In the genomic region with DNA sequence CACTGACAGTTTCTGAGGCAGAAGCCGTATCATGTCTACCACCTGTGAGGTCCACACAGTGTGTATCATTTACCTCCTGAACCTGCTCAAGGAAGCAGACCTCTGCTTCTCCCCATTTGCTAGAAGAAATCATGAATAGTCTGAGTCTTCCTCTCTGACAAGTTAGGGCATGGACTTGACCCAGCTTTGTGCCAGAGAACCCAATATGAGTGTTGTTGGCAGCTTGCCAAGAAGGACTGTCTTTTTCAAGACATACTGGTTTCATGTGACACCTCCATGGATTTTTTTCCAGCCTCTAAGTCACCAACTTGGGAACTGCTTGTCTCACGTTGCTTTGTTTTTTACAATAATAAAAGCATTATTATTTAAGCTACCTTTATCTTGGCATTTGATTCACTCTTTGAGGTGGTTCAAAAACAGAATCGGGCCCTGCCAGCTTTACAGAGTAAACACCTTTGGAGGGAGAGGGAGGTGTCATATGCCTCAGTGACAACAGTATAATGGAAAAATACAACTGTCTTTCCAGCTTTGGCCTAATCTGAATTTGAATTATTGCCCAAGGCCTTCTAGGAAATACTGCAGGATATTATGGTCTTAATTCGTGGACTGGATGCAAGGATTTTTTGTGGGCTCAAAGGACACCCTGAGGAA, we compare ENCODE assay signal across 28 cellular contexts. TPM values are rescaled to one million over a fixed set of nuclear protein-coding genes. Genes with fewer than 3 reads are reported as not detected.
DNase-seq lines count a peak whose midpoint lies in the region; ATAC-seq and TF ChIP-seq lines count a peak whose summit lies in the region.
"Had no signal": no experiment of that assay in that cellular context is flagged by ENCODE, and none has a peak within 500 bp of the region (broad histone marks: within the 10 kb centered on the region; RNA-seq: fewer than 3 reads in every experiment).

No MANE protein-coding gene starts in this region.

- WGBS in adrenal gland, 4 donors = 60 to 68% (median 63%) methylated on average over 4 of the region's 4 CpGs

- H3K27me3 Mint-ChIP-seq in naive thymus-derived CD4-positive, alpha-beta T cell = no peaks in the 10 kb centered on the region
- H3K27me3 Mint-ChIP-seq: activated CD4-positive, alpha-beta T cell treated with anti-CD3 and anti-CD28 coated beads for 36 hours; activated T-cell treated with anti-CD3 and anti-CD28 coated beads, Interleukin-2, amount 50 U/mL, for 24 hours; CD4-positive, alpha-beta T cell; dendritic cell treated with granulocyte-macrophage colony-stimulating factor and Interleukin-4, amounts not matched to agents 40 ng/mL and 50 ng/mL, for 4 days had no signal

- no peak overlapping the region for H3K9ac ChIP-seq in MM.1S (ENCODE audit: low read length)

- POLR2A ChIA-PET in naive thymus-derived CD4-positive, alpha-beta T cell (lab: Charles Lee) = no interaction called here

- no peak for TF ChIP-seq EP300 in Ishikawa (IDR thresholded peaks at IDR 0.05; ENCODE audit: borderline replicate concordance)

- no peaks in the 10 kb centered on the region for H3K4me1 ChIP-seq in adrenal gland (replicated peaks in 1 of 2)
- no peaks in the 10 kb centered on the region for H3K4me1 ChIP-seq in naive thymus-derived CD4-positive, alpha-beta T cell (ENCODE audit: control insufficient read depth in 2 of 2, insufficient read depth in 2 of 2, low read length in 2 of 2)
- H3K4me1 ChIP-seq in MM.1S (ENCODE audit: low read length) = no peaks in the 10 kb centered on the region
- H3K4me1 ChIP-seq: SJCRH30, upper lobe of right lung had no signal

- ATAC-seq in naive thymus-derived CD4-positive, alpha-beta T cell = no peak
- ATAC-seq: activated CD4-positive, alpha-beta T cell treated with anti-CD3 and anti-CD28 coated beads for 36 hours; upper lobe of right lung had no signal

- H3K4me3 ChIP-seq in adrenal gland = no peak overlapping the region
- peak overlapping the region; percentile 5 for H3K4me3 ChIP-seq in naive thymus-derived CD4-positive, alpha-beta T cell (ENCODE audit: low read length)
- no peak overlapping the region for H3K4me3 ChIP-seq in MM.1S (ENCODE audit: low read length)
- H3K4me3 ChIP-seq: SJCRH30, skin epidermis, upper lobe of right lung had no signal

- H3K36me3 Mint-ChIP-seq in naive thymus-derived CD4-positive, alpha-beta T cell = peaks cover 36 to 71% (median 67%) of the 10 kb centered on the region in 5 donors

- no peak for TF ChIP-seq RAD21 in Ishikawa (IDR thresholded peaks at IDR 0.05; ENCODE audit: low read depth)

- peak; percentile 5 for DNase-seq in DMS53 (lab: John Stamatoyannopoulos, UW)
- no peak for DNase-seq in DMS53 treated with DMSO at 0.1 percent for 48 hours (lab: John Stamatoyannopoulos, UW; ENCODE audit: unreplicated experiment)
- DNase-seq in adrenal gland = peak in 6 of 7 donors; percentile 47 to 74 (median 56)
- no peak for DNase-seq in naive thymus-derived CD4-positive, alpha-beta T cell
- no peak for DNase-seq in MM.1S
- no peak for DNase-seq in amygdala (lab: John Stamatoyannopoulos, UW)
- no peak for DNase-seq in GDM1 (lab: John Stamatoyannopoulos, UW)
- DNase-seq: 8988T; activated CD4-positive, alpha-beta T cell treated with anti-CD3 and anti-CD28 coated beads for 36 hours; activated CD8-positive, alpha-beta memory T cell treated with anti-CD3 and anti-CD28 coated beads for 24 hours; activated naive CD4-positive, alpha-beta T cell; activated T-cell treated with anti-CD3 and anti-CD28 coated beads, Interleukin-2, amount 50 U/mL, for 24 hours; CD4-positive, alpha-beta T cell; DMS153; HFFc6; IMR-90; kidney glomerular epithelial cell; NCI-H1694; NK-92 treated with Interleukin-12 subunit alpha and Interleukin-12 subunit beta, amount 100 ng/mL, for 24 hours; T-helper 1 cell; upper lobe of right lung had no signal

- no peaks in the 10 kb centered on the region for H3K4me1 Mint-ChIP-seq in naive thymus-derived CD4-positive, alpha-beta T cell
- H3K4me1 Mint-ChIP-seq: activated CD4-positive, alpha-beta T cell treated with anti-CD3 and anti-CD28 coated beads for 36 hours had no signal

- CTCF ChIA-PET in naive thymus-derived CD4-positive, alpha-beta T cell (lab: Charles Lee) = no interaction called here

- no peaks in the 10 kb centered on the region for H4K20me1 ChIP-seq in MM.1S (ENCODE audit: insufficient read depth, low read length)

- intact Hi-C loops in adrenal gland (cut with DNase I) = no loop called here
- intact Hi-C loops in naive thymus-derived CD4-positive, alpha-beta T cell (cut with micrococcal nuclease) = no loop called here

- peaks cover 0 to 23% (median 0%) of the 10 kb centered on the region in 3 donors for H3K9me3 ChIP-seq in adrenal gland (replicated peaks in 1 of 3)
- H3K9me3 ChIP-seq in naive thymus-derived CD4-positive, alpha-beta T cell (ENCODE audit: control insufficient read depth in 2 of 3, low read length in 3 of 3) = peaks cover 2 to 87% (median 37%) of the 10 kb centered on the region in 3 experiments
- no peaks in the 10 kb centered on the region for H3K9me3 ChIP-seq in MM.1S (replicated peaks; ENCODE audit: insufficient read depth, low read length)

- peak overlapping the region in 2 of 5 donors; percentile 7 to 13 for H3K27ac ChIP-seq in adrenal gland
- H3K27ac ChIP-seq in naive thymus-derived CD4-positive, alpha-beta T cell (ENCODE audit: low read depth, low read length) = no peak overlapping the region
- no peak overlapping the region for H3K27ac ChIP-seq in MM.1S (ENCODE audit: low read length)
- H3K27ac ChIP-seq: neutrophil, SJCRH30, upper lobe of right lung had no signal

- H3K27me3 ChIP-seq in adrenal gland (no peaks in the 10 kb centered on the region), MM.1S (replicated peaks; ENCODE audit: insufficient read depth, low read length) (no peaks in the 10 kb centered on the region)
- no peaks in the 10 kb centered on the region for H3K27me3 ChIP-seq in naive thymus-derived CD4-positive, alpha-beta T cell (ENCODE audit: control insufficient read depth in 2 of 2, insufficient read depth in 2 of 2, low read length in 2 of 2)
- H3K27me3 ChIP-seq: neutrophil, SJCRH30, upper lobe of right lung had no signal

- no peaks in the 10 kb centered on the region for H3K9me2 ChIP-seq in MM.1S (replicated peaks; ENCODE audit: insufficient read depth, low read length)

- H3K9me3 Mint-ChIP-seq in naive thymus-derived CD4-positive, alpha-beta T cell = peaks cover 15 to 97% (median 77%) of the 10 kb centered on the region in 11 donors

- H3K79me2 ChIP-seq in MM.1S (ENCODE audit: low read length) = no peaks in the 10 kb centered on the region

- no peaks in the 10 kb centered on the region for H3F3A ChIP-seq in MM.1S (ENCODE audit: insufficient read depth, low read length)

- TF ChIP-seq CTCF in adrenal gland (IDR thresholded peaks at IDR 0.05) = no peak
- TF ChIP-seq CTCF in MM.1S (IDR thresholded peaks at IDR 0.05; ENCODE audit: low read length) = no peak

- TF ChIP-seq POLR2A in adrenal gland (IDR thresholded peaks at IDR 0.05) = no peak

- no peak overlapping the region for H2AFZ ChIP-seq in MM.1S (ENCODE audit: low read length)

- peaks cover 0 to 28% of the 10 kb centered on the region in 2 donors for H3K36me3 ChIP-seq in adrenal gland (replicated peaks in 1 of 2)
- peaks cover 27 to 56% (median 31%) of the 10 kb centered on the region in 3 experiments for H3K36me3 ChIP-seq in naive thymus-derived CD4-positive, alpha-beta T cell (ENCODE audit: control insufficient read depth in 2 of 3, insufficient read depth in 3 of 3, low read length in 3 of 3)
- peaks cover 6% of the 10 kb centered on the region; the same call in 1 of the 2 replicates for H3K36me3 ChIP-seq in MM.1S (replicated peaks; ENCODE audit: insufficient read depth, low read length)

- no peak overlapping the region for H3K4me3 Mint-ChIP-seq in naive thymus-derived CD4-positive, alpha-beta T cell
- H3K4me3 Mint-ChIP-seq: activated CD4-positive, alpha-beta T cell treated with anti-CD3 and anti-CD28 coated beads for 36 hours; activated T-cell treated with anti-CD3 and anti-CD28 coated beads, Interleukin-2, amount 50 U/mL, for 24 hours; CD4-positive, alpha-beta T cell; dendritic cell treated with granulocyte-macrophage colony-stimulating factor and Interleukin-4, amounts not matched to agents 40 ng/mL and 50 ng/mL, for 4 days; HFFc6 had no signal

- H3K4me2 ChIP-seq in MM.1S (ENCODE audit: low read depth, low read length) = no peak overlapping the region

- H3K27ac Mint-ChIP-seq in naive thymus-derived CD4-positive, alpha-beta T cell = no peak overlapping the region
- H3K27ac Mint-ChIP-seq: activated CD4-positive, alpha-beta T cell treated with anti-CD3 and anti-CD28 coated beads for 36 hours; activated T-cell treated with anti-CD3 and anti-CD28 coated beads, Interleukin-2, amount 50 U/mL, for 24 hours; CD4-positive, alpha-beta T cell; dendritic cell treated with granulocyte-macrophage colony-stimulating factor and Interleukin-4, amounts not matched to agents 40 ng/mL and 50 ng/mL, for 4 days; HFFc6 had no signal

TF ChIP-seq in Ishikawa, 13 proteins besides CTCF, POLR2A, EP300 and RAD21:
- no peak for TF ChIP-seq TAF1 (IDR thresholded peaks at IDR 0.05; ENCODE audit: low read depth)
- peak; percentile 71 for TF ChIP-seq NFIC (IDR thresholded peaks at IDR 0.05)

RNA-seq across cellular contexts. Expression of a gene that starts 9.6 kb away (rescaled TPM):
- total RNA-seq in adrenal gland = 10 to 100 TPM; 11.1 to 19.7 (median 14.3) TPM
- 10 to 100 TPM; 10.5 to 31.1 (median 21.6) TPM for polyA plus RNA-seq in adrenal gland
- total RNA-seq in naive thymus-derived CD4-positive, alpha-beta T cell = 10 to 100 TPM; 18.0 to 56.7 (median 33.7) TPM
- polyA plus RNA-seq in naive thymus-derived CD4-positive, alpha-beta T cell = 10 to 100 TPM; 15.1 to 27.9 TPM

RNA-seq across cellular contexts. Expression of a gene that starts 26.2 kb away (rescaled TPM):
- total RNA-seq in adrenal gland = under 1 TPM in 1 of 8 donors, not detected in 7; 0.14 TPM
- polyA plus RNA-seq in adrenal gland = under 1 TPM in 2 of 3 donors, not detected in 1; 0.07 to 0.16 TPM
- total RNA-seq in naive thymus-derived CD4-positive, alpha-beta T cell = not detected
- polyA plus RNA-seq in naive thymus-derived CD4-positive, alpha-beta T cell = not detected
- total RNA-seq: activated CD4-positive, alpha-beta T cell treated with anti-CD3 and anti-CD28 coated beads for 36 hours; CD4-positive, alpha-beta T cell; HFFc6; IMR-90; lung microvascular endothelial cell; M059J; SJCRH30; upper lobe of right lung had no signal
- polyA plus RNA-seq: IMR-90 had no signal

RNA-seq across cellular contexts. Expression of a gene that starts 28.5 kb away (rescaled TPM):
- total RNA-seq in adrenal gland = 10 to 100 TPM; 11.6 to 25.2 (median 21.3) TPM
- polyA plus RNA-seq in adrenal gland = 10 to 100 TPM in 1 of 3 donors, 1 to 10 TPM in 2; 3.2 to 13.6 (median 4.1) TPM
- total RNA-seq in naive thymus-derived CD4-positive, alpha-beta T cell = 10 to 100 TPM; 14.6 to 33.9 (median 25.7) TPM
- polyA plus RNA-seq in naive thymus-derived CD4-positive, alpha-beta T cell = 10 to 100 TPM in 1 of 2 donors, 1 to 10 TPM in 1; 8.0 to 16.7 TPM

RNA-seq across cellular contexts. Expression of a gene that starts 39.3 kb away (rescaled TPM):
- 10 to 100 TPM in 1 of 8 donors, 1 to 10 TPM in 7; 4.8 to 10.8 (median 6.9) TPM for total RNA-seq in adrenal gland
- polyA plus RNA-seq in adrenal gland = 1 to 10 TPM in 1 of 3 donors, under 1 TPM in 2; 0.88 to 4.1 (median 0.91) TPM
- 10 to 100 TPM in 4 of 5 experiments, 1 to 10 TPM in 1; 9.4 to 22.5 (median 20.5) TPM for total RNA-seq in naive thymus-derived CD4-positive, alpha-beta T cell
- polyA plus RNA-seq in naive thymus-derived CD4-positive, alpha-beta T cell = 10 to 100 TPM; 11.4 to 12.2 TPM

RNA-seq across cellular contexts. Expression of a gene that starts 42.8 kb away (rescaled TPM):
- total RNA-seq in adrenal gland = 1 to 10 TPM; 1.2 to 5.5 (median 2.8) TPM
- polyA plus RNA-seq in adrenal gland = 1 to 10 TPM; 1.4 to 2.0 (median 1.9) TPM
- 10 to 100 TPM in 1 of 5 experiments, 1 to 10 TPM in 4; 2.0 to 10.9 (median 6.2) TPM for total RNA-seq in naive thymus-derived CD4-positive, alpha-beta T cell
- 1 to 10 TPM; 7.1 to 9.3 TPM for polyA plus RNA-seq in naive thymus-derived CD4-positive, alpha-beta T cell

Comparison
In these comparisons a context has a peak if more than half of its experiments do, and no peak if none do; other contexts are left out.
1. DNase-seq: peak in DMS53 (single experiment) and adrenal gland (6 of 7); none in DMS53 treated with DMSO at 0.1 percent for 48 hours (single experiment), naive thymus-derived CD4-positive, alpha-beta T cell (0 of 9), MM.1S (single experiment), amygdala (0 of 56) and GDM1 (single experiment).